ENCODE assay signal across 8 cellular contexts in genomic region chr16:28292731-28293588, GRCh38. TPM values are rescaled to one million over a fixed set of nuclear protein-coding genes. Genes with fewer than 3 reads are reported as not detected.
DNase-seq lines count a peak whose midpoint lies in the region; ATAC-seq, FAIRE-seq and TF ChIP-seq lines count a peak whose summit lies in the region.

No MANE protein-coding gene starts in this region.

- in situ Hi-C loops in HAP-1 (cut with MboI; ENCODE audit: low sequenced_read_pairs), result no loop called here

- H3K9me3 ChIP-seq in BE2C (no peaks in the 10 kb centered on the region), HAP-1 (no peaks in the 10 kb centered on the region), OCI-LY7 (ENCODE audit: low read length) (no peaks in the 10 kb centered on the region), neural cell (ENCODE audit: low read length) (no peaks in the 10 kb centered on the region)

- no peak for TF ChIP-seq CTCF in BE2C (IDR thresholded peaks at IDR 0.05; ENCODE audit: low read depth, low read length)
- no peak for TF ChIP-seq CTCF in OCI-LY7 (conservative IDR thresholded peaks at IDR 0.05; ENCODE audit: low read length)
- TF ChIP-seq CTCF in neural cell (IDR thresholded peaks at IDR 0.05; ENCODE audit: poor library complexity, severe bottlenecking), result no peak
- TF ChIP-seq CTCF in RWPE1 (conservative IDR thresholded peaks at IDR 0.05; ENCODE audit: low read depth), result no peak

- peak overlapping the region; percentile 100 for H3K9ac ChIP-seq in neural cell (ENCODE audit: low read length)

- TF ChIP-seq RAD21 in neural cell (conservative IDR thresholded peaks at IDR 0.05), result no peak

- H3K9me2 ChIP-seq in OCI-LY7 (ENCODE audit: insufficient read depth, low read length), result no peaks in the 10 kb centered on the region
- no peaks in the 10 kb centered on the region for H3K9me2 ChIP-seq in neural cell (ENCODE audit: insufficient read depth, low read length)

- H3K36me3 ChIP-seq in BE2C (no peaks in the 10 kb centered on the region; the same call in 1 of the 2 replicates), HAP-1 (replicated peaks) (peaks cover 1% of the 10 kb centered on the region; the same call in 1 of the 2 replicates), OCI-LY7 (ENCODE audit: insufficient read depth, low read length) (no peaks in the 10 kb centered on the region), neural cell (ENCODE audit: insufficient read depth, low read length) (peaks cover 12% of the 10 kb centered on the region)

- no peaks in the 10 kb centered on the region; the same call in 1 of the 2 replicates for H4K20me1 ChIP-seq in OCI-LY7 (ENCODE audit: insufficient read depth, low read length)
- peaks cover 26% of the 10 kb centered on the region for H4K20me1 ChIP-seq in neural cell (ENCODE audit: insufficient read depth)

- CTCF ChIA-PET in OCI-LY7 (lab: Charles Lee; ENCODE audit: unreplicated experiment), result no interaction called here
- CTCF ChIA-PET in RWPE1 (lab: Yijun Ruan, JAX), result interaction anchor here (0.7 to 1.5 kb wide), 5 partner anchors 15 to 28 kb away, joined by 3 to 4 read pairs (median 3); no protein-coding TSS in a partner anchor

- H3K4me3 ChIP-seq in BE2C (ENCODE audit: low read depth, low read length) (peak overlapping the region; percentile 74), HAP-1 (peak overlapping the region; percentile 68), OCI-LY7 (ENCODE audit: low read depth, low read length, poor library complexity, severe bottlenecking) (peak overlapping the region; percentile 68), neural cell (ENCODE audit: low read length) (peak overlapping the region; percentile 81)

- H3K79me2 ChIP-seq in OCI-LY7 (ENCODE audit: insufficient read depth, low read depth, low read length) (no peaks in the 10 kb centered on the region), neural cell (replicated peaks; ENCODE audit: insufficient read depth, low read length) (peaks cover 58% of the 10 kb centered on the region)

- TF ChIP-seq EP300 in neural cell (conservative IDR thresholded peaks at IDR 0.05; ENCODE audit: poor library complexity, severe bottlenecking), result peak; percentile 35

- intact Hi-C loops in OCI-LY7 (cut with micrococcal nuclease; ENCODE audit: unreplicated experiment), result no loop called here

- H2AFZ ChIP-seq in OCI-LY7 (ENCODE audit: low read length) (peak overlapping the region; percentile 62; the same call in 1 of the 2 replicates), neural cell (ENCODE audit: low read depth, low read length) (peak overlapping the region; percentile 51)

- H3F3A ChIP-seq in neural cell (ENCODE audit: insufficient read depth, low read length, poor library complexity, severe bottlenecking), result no peaks in the 10 kb centered on the region

- TF ChIP-seq POLR2A in H54 (IDR thresholded peaks at IDR 0.05; ENCODE audit: low read depth, low read length), result no peak

- H3K4me2 ChIP-seq in OCI-LY7 (ENCODE audit: low read length), result peak overlapping the region; percentile 74
- peak overlapping the region; percentile 97 for H3K4me2 ChIP-seq in neural cell (ENCODE audit: low read length)

- POLR2A ChIA-PET in OCI-LY7 (lab: Charles Lee) (no interaction called here), RWPE1 (lab: Yijun Ruan, JAX; ENCODE audit: low non-redundant PET) (no interaction called here)

- H3K27ac ChIP-seq in OCI-LY7 (ENCODE audit: low read depth, low read length, poor library complexity, severe bottlenecking), result no peak overlapping the region
- H3K27ac ChIP-seq in neural cell (ENCODE audit: low read length), result peak overlapping the region; percentile 98
- no peak overlapping the region for H3K27ac ChIP-seq in RWPE1

- no peak for FAIRE-seq in H54 (lab: Jason Lieb, UNC)

- BruUV-seq in OCI-LY7 (replicated peaks; lab: Mats Ljungman, UMichigan), result no TSS peak

- H3K4me1 ChIP-seq in BE2C (peaks cover 4% of the 10 kb centered on the region), HAP-1 (peaks cover 10% of the 10 kb centered on the region), OCI-LY7 (ENCODE audit: insufficient read depth, low read length, poor library complexity, severe bottlenecking) (peaks cover 17% of the 10 kb centered on the region)

- ATAC-seq in GM19397 (IDR thresholded peaks at IDR 0.05; ENCODE audit: unreplicated experiment), result no peak

- peaks cover 7% of the 10 kb centered on the region; the same call in 1 of the 2 replicates for H3K27me3 ChIP-seq in BE2C
- no peaks in the 10 kb centered on the region for H3K27me3 ChIP-seq in HAP-1 (ENCODE audit: low read depth)
- no peaks in the 10 kb centered on the region for H3K27me3 ChIP-seq in neural cell (ENCODE audit: insufficient read depth, low read depth, low read length)

- DNase-seq in BE2C (no peak), HAP-1 (ENCODE audit: low spot score in 2 of 2) (peak; percentile 20 to 72), OCI-LY7 (ENCODE audit: low spot score) (no peak), RWPE1 (ENCODE audit: low spot score) (no peak), H54 (ENCODE audit: insufficient read length, low spot score) (no peak)
- DNase-seq in effector CD8-positive, alpha-beta T cell (lab: John Stamatoyannopoulos, UW), result peak; percentile 16

TF ChIP-seq in neural cell, 6 proteins besides CTCF, POLR2A, EP300 and RAD21:
- TF ChIP-seq, protein P1, sequence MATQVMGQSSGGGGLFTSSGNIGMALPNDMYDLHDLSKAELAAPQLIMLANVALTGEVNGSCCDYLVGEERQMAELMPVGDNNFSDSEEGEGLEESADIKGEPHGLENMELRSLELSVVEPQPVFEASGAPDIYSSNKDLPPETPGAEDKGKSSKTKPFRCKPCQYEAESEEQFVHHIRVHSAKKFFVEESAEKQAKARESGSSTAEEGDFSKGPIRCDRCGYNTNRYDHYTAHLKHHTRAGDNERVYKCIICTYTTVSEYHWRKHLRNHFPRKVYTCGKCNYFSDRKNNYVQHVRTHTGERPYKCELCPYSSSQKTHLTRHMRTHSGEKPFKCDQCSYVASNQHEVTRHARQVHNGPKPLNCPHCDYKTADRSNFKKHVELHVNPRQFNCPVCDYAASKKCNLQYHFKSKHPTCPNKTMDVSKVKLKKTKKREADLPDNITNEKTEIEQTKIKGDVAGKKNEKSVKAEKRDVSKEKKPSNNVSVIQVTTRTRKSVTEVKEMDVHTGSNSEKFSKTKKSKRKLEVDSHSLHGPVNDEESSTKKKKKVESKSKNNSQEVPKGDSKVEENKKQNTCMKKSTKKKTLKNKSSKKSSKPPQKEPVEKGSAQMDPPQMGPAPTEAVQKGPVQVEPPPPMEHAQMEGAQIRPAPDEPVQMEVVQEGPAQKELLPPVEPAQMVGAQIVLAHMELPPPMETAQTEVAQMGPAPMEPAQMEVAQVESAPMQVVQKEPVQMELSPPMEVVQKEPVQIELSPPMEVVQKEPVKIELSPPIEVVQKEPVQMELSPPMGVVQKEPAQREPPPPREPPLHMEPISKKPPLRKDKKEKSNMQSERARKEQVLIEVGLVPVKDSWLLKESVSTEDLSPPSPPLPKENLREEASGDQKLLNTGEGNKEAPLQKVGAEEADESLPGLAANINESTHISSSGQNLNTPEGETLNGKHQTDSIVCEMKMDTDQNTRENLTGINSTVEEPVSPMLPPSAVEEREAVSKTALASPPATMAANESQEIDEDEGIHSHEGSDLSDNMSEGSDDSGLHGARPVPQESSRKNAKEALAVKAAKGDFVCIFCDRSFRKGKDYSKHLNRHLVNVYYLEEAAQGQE (IDR thresholded peaks at IDR 0.05; ENCODE audit: borderline replicate concordance), result peak; percentile 87
- TF ChIP-seq EZH2 (IDR thresholded peaks at IDR 0.05; ENCODE audit: borderline replicate concordance, insufficient read depth, low read length, poor library complexity, severe bottlenecking), result no peak
- peak; percentile 87 for TF ChIP-seq POLR2AphosphoS5 (IDR thresholded peaks at IDR 0.05)
- TF ChIP-seq TAF1 (IDR thresholded peaks at IDR 0.05; ENCODE audit: low read depth), result peak; percentile 69
- peak; percentile 19 for TF ChIP-seq MXI1 (conservative IDR thresholded peaks at IDR 0.05; ENCODE audit: poor library complexity, severe bottlenecking)
- TF ChIP-seq SMC3 (conservative IDR thresholded peaks at IDR 0.05; ENCODE audit: poor library complexity), result peak; percentile 1

RNA-seq across cellular contexts. Expression of gene SBK1, which starts 0.6 kb away (rescaled TPM):
- 12.9 TPM for polyA plus RNA-seq in BE2C (2012; ENCODE audit: insufficient read depth, insufficient read length, low read depth)
- total RNA-seq in OCI-LY7 (2014; rRNA removed; shearing (Covaris generic)), result 0.22 and 0.46 TPM in 2 replicates
- total RNA-seq in OCI-LY7 (2022), result 0.63 TPM in 2 replicates
- polyA plus RNA-seq in neural cell, result 18.2 and 27.4 TPM in 2 replicates
- 65.5 and 69.1 TPM in 2 replicates for polyA minus RNA-seq in neural cell

Comparison
In these comparisons a context has a peak if more than half of its experiments do, and no peak if none do; other contexts are left out.
1. DNase-seq: peak in HAP-1 (2 of 2) and effector CD8-positive, alpha-beta T cell (single experiment); none in BE2C (single experiment), OCI-LY7 (single experiment), RWPE1 (single experiment) and H54 (single experiment).
2. Peak in every context shown above with its lines, with median percentiles within 50 percentile points of each other: H3K4me3 ChIP-seq.